In the genomic region with DNA sequence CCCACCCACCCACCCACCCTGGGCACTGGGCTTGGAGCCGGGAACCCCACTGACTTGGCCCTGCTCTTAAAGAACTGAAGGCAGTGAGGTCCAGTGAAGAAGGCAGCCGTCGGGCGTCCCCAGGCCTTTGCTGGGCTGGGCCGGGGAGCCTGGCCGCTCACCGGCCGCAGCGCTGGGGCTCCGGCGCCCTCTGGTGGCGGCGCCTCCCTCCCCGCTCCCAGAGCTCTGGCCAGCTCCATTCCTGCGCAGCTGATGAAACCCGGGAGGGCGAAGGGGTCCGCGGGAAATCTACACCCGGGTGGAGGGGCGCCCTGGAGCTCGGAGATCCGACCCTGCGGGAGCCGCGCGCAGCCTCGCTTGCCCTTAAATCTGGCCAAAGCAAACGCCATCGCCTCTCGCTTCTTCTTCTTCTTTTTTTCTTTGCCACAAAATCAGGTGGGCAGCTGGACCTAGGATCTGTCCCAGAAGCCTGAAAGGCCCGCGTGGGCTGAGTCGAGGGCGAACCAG, we compare ENCODE assay signal across 8 cellular contexts. TPM values are rescaled to one million over a fixed set of nuclear protein-coding genes. Genes with fewer than 3 reads are reported as not detected.
A peak's percentile ranks its signal among the peaks of the same experiment; 100 is the strongest.
DNase-seq lines count a peak whose midpoint lies in the region; ATAC-seq and TF ChIP-seq lines count a peak whose summit lies in the region.

No MANE protein-coding gene starts in this region.

- H3K36me3 Mint-ChIP-seq in effector memory CD8-positive, alpha-beta T cell (ENCODE audit: insufficient read depth): no peaks in the 10 kb centered on the region

- peak overlapping the region; percentile 44 for H3K4me3 ChIP-seq in thoracic aorta

- peak; percentile 92 for TF ChIP-seq CTCF in thoracic aorta (IDR thresholded peaks at IDR 0.05)

- no peak overlapping the region for H3K27ac ChIP-seq in thoracic aorta

- no peaks in the 10 kb centered on the region for H3K9me3 Mint-ChIP-seq in effector memory CD8-positive, alpha-beta T cell

- ATAC-seq in HG02678 (IDR thresholded peaks at IDR 0.05; ENCODE audit: unreplicated experiment) (peak; percentile 74), thoracic aorta (ENCODE audit: insufficient number of reproducible peaks, low FRiP score, low read depth) (peak; percentile 39)
- ATAC-seq in effector memory CD8-positive, alpha-beta T cell (replicated peaks): no peak

- H3K4me1 Mint-ChIP-seq in effector memory CD8-positive, alpha-beta T cell (ENCODE audit: low read depth in 2 of 2): peaks cover 0 to 1% of the 10 kb centered on the region in 2 donors

- no peaks in the 10 kb centered on the region for H3K27me3 ChIP-seq in thoracic aorta (replicated peaks; ENCODE audit: insufficient read depth)

- H3K27ac Mint-ChIP-seq in effector memory CD8-positive, alpha-beta T cell: no peak overlapping the region

- H3K9me3 ChIP-seq in thoracic aorta: no peaks in the 10 kb centered on the region

- peak; percentile 13 for DNase-seq in activated naive CD4-positive, alpha-beta T cell treated with Interleukin-2 at 50 U/mL for 16 hours
- no peak for DNase-seq in activated naive CD4-positive, alpha-beta T cell treated with anti-CD3 and anti-CD28 coated beads, Interleukin-2, amount 50 U/mL, for 16 hours
- DNase-seq in T1000 (lab: John Stamatoyannopoulos, UW): peak; percentile 38
- DNase-seq in effector memory CD8-positive, alpha-beta T cell: peak; percentile 5 to 16 (median 7)
- peak; percentile 62 to 77 for DNase-seq in lung microvascular endothelial cell (ENCODE audit: low read depth in 2 of 2)
- no peak for DNase-seq in thoracic aorta (ENCODE audit: low spot score)
- no peak for DNase-seq in cortex of kidney (lab: John Stamatoyannopoulos, UW)

- peaks cover 37 to 66% of the 10 kb centered on the region in 2 donors for H3K27me3 Mint-ChIP-seq in effector memory CD8-positive, alpha-beta T cell

- H3K36me3 ChIP-seq in thoracic aorta: no peaks in the 10 kb centered on the region

- peaks cover 3 to 54% of the 10 kb centered on the region in 2 donors for H3K4me1 ChIP-seq in thoracic aorta (ENCODE audit: control insufficient read depth in 1 of 2, low read depth in 2 of 2)

- no peak overlapping the region for H3K4me3 Mint-ChIP-seq in effector memory CD8-positive, alpha-beta T cell

RNA-seq across cellular contexts. Expression of gene CXCL12, which starts 1.7 kb away (rescaled TPM):
- total RNA-seq in lung microvascular endothelial cell (1.3 and 7.1 TPM in 2 replicates), thoracic aorta (100 to 1,000 TPM; 149 to 169 TPM)

Comparison
In these comparisons a context has a peak if more than half of its experiments do, and no peak if none do; other contexts are left out.
1. DNase-seq: peak in activated naive CD4-positive, alpha-beta T cell treated with Interleukin-2 at 50 U/mL for 16 hours (single experiment), T1000 (single experiment), effector memory CD8-positive, alpha-beta T cell (3 of 3) and lung microvascular endothelial cell (2 of 2); none in activated naive CD4-positive, alpha-beta T cell treated with anti-CD3 and anti-CD28 coated beads, Interleukin-2, amount 50 U/mL, for 16 hours (single experiment), thoracic aorta (single experiment) and cortex of kidney (single experiment).
2. RNA of gene CXCL12, which starts 1.7 kb away (total RNA-seq): 149 to 169 TPM in thoracic aorta; 1.3 to 7.1 TPM in lung microvascular endothelial cell; every median in the first group is over 10 times any median in the second.